ENCODE assay signal across 1 cellular context in the genomic region with DNA sequence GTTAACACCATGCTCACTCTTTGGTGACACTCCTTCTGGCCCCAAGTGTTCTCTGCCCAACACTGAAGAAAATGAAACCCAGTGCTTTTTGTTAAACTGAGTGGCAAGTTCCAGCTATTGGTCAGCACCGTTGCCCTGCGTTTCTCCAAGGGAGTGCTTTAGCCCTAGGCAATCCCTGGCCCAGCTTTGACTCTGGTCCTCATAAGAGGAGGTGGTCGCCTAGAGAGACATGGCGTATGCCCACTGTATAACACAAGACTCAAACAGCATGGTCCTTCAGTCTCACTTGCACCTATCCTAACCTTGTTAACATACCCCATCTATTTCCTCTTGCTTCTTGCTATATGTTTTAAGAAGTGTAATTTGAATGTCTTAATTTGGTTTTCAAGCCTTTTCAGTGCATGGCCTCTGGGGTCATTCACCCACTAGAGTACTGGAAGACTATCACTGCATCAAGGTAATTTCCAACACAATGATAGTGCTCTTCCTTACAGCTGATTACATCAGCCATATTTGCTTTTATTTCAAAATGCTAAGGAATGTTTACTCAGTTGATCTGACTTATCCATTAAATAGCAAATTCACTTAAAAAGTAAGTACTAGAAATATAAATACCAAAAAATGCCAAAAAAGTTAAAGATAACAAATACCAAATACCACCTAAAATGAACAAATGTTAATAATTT.
TF ChIP-seq lines count a peak whose summit lies in the region.

No MANE protein-coding gene starts in this region.

TF ChIP-seq in H1, 55 proteins besides CTCF, POLR2A, EP300 and RAD21 (continued from another document):
- TF ChIP-seq E2F6 (IDR thresholded peaks at IDR 0.05) (no peak), CBX5 (IDR thresholded peaks at IDR 0.05; ENCODE audit: low read depth, low read length) (no peak), BRCA1 (IDR thresholded peaks at IDR 0.05; ENCODE audit: low read depth, low read length) (no peak), YY1 (IDR thresholded peaks at IDR 0.05; ENCODE audit: low read depth, low read length) (no peak), USF2 (IDR thresholded peaks at IDR 0.05; ENCODE audit: low read length) (no peak), NANOG (IDR thresholded peaks at IDR 0.05; ENCODE audit: insufficient read depth, low read depth, low read length, poor library complexity, severe bottlenecking) (no peak), ZNF274 (IDR thresholded peaks at IDR 0.05; ENCODE audit: borderline replicate concordance, extremely low read depth, low read length) (no peak), POLR2AphosphoS5 (IDR thresholded peaks at IDR 0.05; ENCODE audit: low read depth, low read length) (no peak), POU5F1 (IDR thresholded peaks at IDR 0.05; ENCODE audit: low read depth, low read length) (no peak), HDAC6 (IDR thresholded peaks at IDR 0.05; ENCODE audit: low read depth, low read length) (no peak), RNF2 (IDR thresholded peaks at IDR 0.05; ENCODE audit: borderline replicate concordance, low read depth, low read length, missing control alignments, poor library complexity, severe bottlenecking) (no peak), RXRA (IDR thresholded peaks at IDR 0.05; ENCODE audit: insufficient read depth, low read depth, low read length) (no peak), TBP (IDR thresholded peaks at IDR 0.05; ENCODE audit: low read depth, low read length) (no peak)
- TF ChIP-seq, protein P1, sequence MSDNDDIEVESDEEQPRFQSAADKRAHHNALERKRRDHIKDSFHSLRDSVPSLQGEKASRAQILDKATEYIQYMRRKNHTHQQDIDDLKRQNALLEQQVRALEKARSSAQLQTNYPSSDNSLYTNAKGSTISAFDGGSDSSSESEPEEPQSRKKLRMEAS (IDR thresholded peaks at IDR 0.05): no peak
